8 cellular contexts compared by ENCODE assay signal in genomic region chr4:139655116-139655515, GRCh38.
DNase-seq lines count a peak whose midpoint lies in the region; ATAC-seq and TF ChIP-seq lines count a peak whose summit lies in the region.

No MANE protein-coding gene starts in this region.

- no peak overlapping the region for H3K27ac ChIP-seq in brain microvascular endothelial cell

- in situ Hi-C loops in brain microvascular endothelial cell (cut with HindIII; ENCODE audit: low pct_ligation_motif_present, low sequenced_read_pairs): no loop called here

- no peaks in the 10 kb centered on the region for H3K36me3 ChIP-seq in brain microvascular endothelial cell (replicated peaks)

- H3K4me3 ChIP-seq in brain microvascular endothelial cell (ENCODE audit: low read depth, low read length): no peak overlapping the region

- DNase-seq in DMS 273 (lab: John Stamatoyannopoulos, UW; ENCODE audit: unreplicated experiment): peak; percentile 68
- DNase-seq in NCI-H2196 (lab: John Stamatoyannopoulos, UW; ENCODE audit: unreplicated experiment): peak; percentile 49
- DNase-seq in brain microvascular endothelial cell: peak; percentile 31
- peak; percentile 30 for DNase-seq in medulla oblongata (ENCODE audit: extremely low spot score)
- DNase-seq in T-helper 9 cell: no peak
- no peak for DNase-seq in COLO829 (ENCODE audit: low spot score)
- no peak for DNase-seq in OCI-M2 (lab: John Stamatoyannopoulos, UW; ENCODE audit: unreplicated experiment)

- H3K27me3 ChIP-seq in brain microvascular endothelial cell (replicated peaks): no peaks in the 10 kb centered on the region

- TF ChIP-seq CTCF in brain microvascular endothelial cell (IDR thresholded peaks at IDR 0.05; ENCODE audit: low read depth, low read length, missing control alignments): peak; percentile 65

- peak; percentile 35 for ATAC-seq in GM19351 (IDR thresholded peaks at IDR 0.05; ENCODE audit: unreplicated experiment)

Comparison
In these comparisons a context has a peak if more than half of its experiments do, and no peak if none do; other contexts are left out.
1. DNase-seq: peak in DMS 273 (single experiment), NCI-H2196 (single experiment), brain microvascular endothelial cell (single experiment) and medulla oblongata (single experiment); none in T-helper 9 cell (single experiment), COLO829 (single experiment) and OCI-M2 (single experiment).